8 cellular contexts compared by ENCODE assay signal in the genomic region with DNA sequence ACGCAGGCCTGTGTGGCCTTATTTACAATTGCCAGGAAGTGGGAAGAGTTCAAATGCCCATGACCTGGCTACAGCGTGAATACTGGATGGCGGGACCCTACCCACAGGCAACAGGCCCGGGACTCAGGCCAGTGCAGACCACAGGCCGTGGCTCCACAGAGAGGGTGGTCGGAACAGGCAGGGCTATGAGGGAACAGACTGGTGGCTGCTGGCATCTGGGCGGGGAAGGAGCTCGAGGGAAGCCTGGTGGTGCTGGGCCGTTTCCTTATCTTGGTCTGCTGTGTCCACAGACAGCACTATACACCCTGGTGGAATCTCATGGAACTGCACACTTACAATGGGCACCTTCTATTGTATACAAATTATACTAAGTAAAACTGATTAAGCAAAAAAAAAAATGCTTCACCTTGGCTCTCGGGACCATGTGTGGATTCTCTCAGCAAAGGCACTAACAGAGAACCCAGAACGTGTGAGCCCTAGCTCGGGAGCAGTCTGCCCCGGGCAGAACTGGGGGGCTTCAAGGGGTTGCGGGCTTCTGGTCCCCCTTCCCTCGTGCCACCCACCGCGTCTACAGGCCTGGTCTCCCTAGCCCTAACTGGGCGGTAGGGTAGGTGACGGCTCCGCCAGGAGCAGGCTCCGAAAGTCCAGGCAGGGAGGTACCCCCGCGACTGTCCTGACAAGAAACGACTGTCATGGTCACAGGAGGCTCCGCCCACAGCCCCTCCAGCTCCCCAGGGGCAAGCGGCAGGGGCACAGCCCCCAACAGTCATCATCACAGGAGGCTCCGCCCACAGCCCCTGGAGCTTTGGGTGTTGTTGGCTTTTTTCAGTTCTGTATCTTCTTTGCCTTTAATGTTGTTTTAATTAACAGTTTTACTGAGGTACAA. TPM values are rescaled to one million over a fixed set of nuclear protein-coding genes. Genes with fewer than 3 reads are reported as not detected.
A peak's percentile ranks its signal among the peaks of the same experiment; 100 is the strongest.
DNase-seq lines count a peak whose midpoint lies in the region; ATAC-seq, FAIRE-seq and TF ChIP-seq lines count a peak whose summit lies in the region.

No MANE protein-coding gene starts in this region.

- CTCF ChIA-PET in A549 (lab: Yijun Ruan, JAX): interaction anchor here (0.5 to 13.7 kb wide), 36 partner anchors 10 to 975 kb away, joined by 3 to 175 read pairs (median 4); a partner anchor contains a TSS
- CTCF ChIA-PET in activated CD8-positive, alpha-beta T cell treated with anti-CD3 and anti-CD28 coated beads for 36 hours (lab: Charles Lee): interaction anchor here (1.0 kb wide), 1 partner anchor 56 kb away, joined by 3 read pairs; no protein-coding TSS in a partner anchor

- H3K27me3 ChIP-seq in prostate gland (replicated peaks; ENCODE audit: insufficient read depth): no peaks in the 10 kb centered on the region

- no peak for TF ChIP-seq EP300 in A549 (IDR thresholded peaks at IDR 0.05)

- TF ChIP-seq POLR2A in A549 (IDR thresholded peaks at IDR 0.05; ENCODE audit: low read length) (no peak), prostate gland (IDR thresholded peaks at IDR 0.05) (no peak)

- POLR2A ChIA-PET in A549 (lab: Yijun Ruan, JAX): interaction anchor here (0.6 kb wide), 1 partner anchor 24 kb away, joined by 3 read pairs; no protein-coding TSS in a partner anchor
- POLR2A ChIA-PET in activated CD8-positive, alpha-beta T cell treated with anti-CD3 and anti-CD28 coated beads for 36 hours (lab: Charles Lee): interaction anchor here (1.0 to 1.5 kb wide), 2 partner anchors 10 to 12 kb away, joined by 4 to 5 read pairs; no protein-coding TSS in a partner anchor

- no peaks in the 10 kb centered on the region for H3K4me1 ChIP-seq in A549
- H3K4me1 ChIP-seq in prostate gland (replicated peaks): no peaks in the 10 kb centered on the region

- H3K9me3 Mint-ChIP-seq in activated CD8-positive, alpha-beta T cell treated with anti-CD3 and anti-CD28 coated beads for 36 hours: no peaks in the 10 kb centered on the region
- peaks cover 2% of the 10 kb centered on the region for H3K9me3 Mint-ChIP-seq in glutamatergic neuron (ENCODE audit: unreplicated experiment)

- H3K4me3 Mint-ChIP-seq in activated CD8-positive, alpha-beta T cell treated with anti-CD3 and anti-CD28 coated beads for 36 hours: no peak overlapping the region
- no peak overlapping the region for H3K4me3 Mint-ChIP-seq in glutamatergic neuron (ENCODE audit: unreplicated experiment)

- no peaks in the 10 kb centered on the region for H3K36me3 ChIP-seq in prostate gland

- H3K4me3 ChIP-seq in A549 (no peak overlapping the region), prostate gland (no peak overlapping the region)

- DNase-seq in A549 (ENCODE audit: low read depth in 1 of 2, low spot score in 1 of 2) (peak; percentile 81 to 92), ELR (ENCODE audit: low read depth) (peak; percentile 83), NCI-H146 (lab: John Stamatoyannopoulos, UW) (peak; percentile 11), glutamatergic neuron (peak; percentile 63), prostate gland (ENCODE audit: low spot score) (peak; percentile 66)
- DNase-seq in activated CD8-positive, alpha-beta T cell treated with anti-CD3 and anti-CD28 coated beads for 36 hours: peak; percentile 43

- intact Hi-C loops in activated CD8-positive, alpha-beta T cell treated with anti-CD3 and anti-CD28 coated beads for 36 hours (cut with micrococcal nuclease): no loop called here
- intact Hi-C loops in prostate gland (cut with DNase I): no loop called here

- peak; percentile 38 to 49; a peak in 3 of 5 replicates for TF ChIP-seq RAD21 in A549 (conservative IDR thresholded peaks at IDR 0.05 in 1 of 2, IDR thresholded peaks at IDR 0.05 in 1 of 2)

- H3K4me1 Mint-ChIP-seq in activated CD8-positive, alpha-beta T cell treated with anti-CD3 and anti-CD28 coated beads for 36 hours (ENCODE audit: low read depth): no peaks in the 10 kb centered on the region
- peaks cover 3% of the 10 kb centered on the region for H3K4me1 Mint-ChIP-seq in glutamatergic neuron (ENCODE audit: low read depth, unreplicated experiment)

- peak; percentile 88 for FAIRE-seq in A549 (lab: Jason Lieb, UNC)

- no peak overlapping the region for H3K27ac Mint-ChIP-seq in activated CD8-positive, alpha-beta T cell treated with anti-CD3 and anti-CD28 coated beads for 36 hours
- H3K27ac Mint-ChIP-seq in glutamatergic neuron (ENCODE audit: unreplicated experiment): no peak overlapping the region

- H3K9me3 ChIP-seq in A549 (no peaks in the 10 kb centered on the region), prostate gland (no peaks in the 10 kb centered on the region)

- H3K27ac ChIP-seq in A549 (peak overlapping the region in 1 of 2 experiments; percentile 66; a peak in 2 of 6 replicates), prostate gland (no peak overlapping the region)

- ATAC-seq in A549 (peak; percentile 86 to 96), GM21526 (IDR thresholded peaks at IDR 0.05; ENCODE audit: low FRiP score, unreplicated experiment) (no peak), HG03108 (IDR thresholded peaks at IDR 0.05; ENCODE audit: unreplicated experiment) (no peak)
- peak; percentile 86 for ATAC-seq in activated CD8-positive, alpha-beta T cell treated with anti-CD3 and anti-CD28 coated beads for 36 hours

- no peaks in the 10 kb centered on the region for H3K27me3 Mint-ChIP-seq in activated CD8-positive, alpha-beta T cell treated with anti-CD3 and anti-CD28 coated beads for 36 hours
- H3K27me3 Mint-ChIP-seq in glutamatergic neuron (ENCODE audit: unreplicated experiment): peaks cover 4% of the 10 kb centered on the region

- TF ChIP-seq CTCF in A549 (IDR thresholded peaks at IDR 0.05) (peak; percentile 46), glutamatergic neuron (IDR thresholded peaks at IDR 0.05; ENCODE audit: partially characterized antibody, unreplicated experiment) (peak; percentile 81), prostate gland (IDR thresholded peaks at IDR 0.05) (peak; percentile 34 to 71 (median 60))
- TF ChIP-seq CTCF in activated CD8-positive, alpha-beta T cell treated with anti-CD3 and anti-CD28 coated beads for 36 hours (IDR thresholded peaks at IDR 0.05): peak; percentile 43

- no peak overlapping the region for H3K4me2 ChIP-seq in A549

- no peaks in the 10 kb centered on the region for H3K36me3 Mint-ChIP-seq in activated CD8-positive, alpha-beta T cell treated with anti-CD3 and anti-CD28 coated beads for 36 hours (ENCODE audit: low read depth)
- H3K36me3 Mint-ChIP-seq in glutamatergic neuron (ENCODE audit: unreplicated experiment): no peaks in the 10 kb centered on the region

- 65% methylated on average over 27 of the region's 27 CpGs for WGBS in A549 (ENCODE audit: missing lambda C conversion rate)
- WGBS in prostate gland: 71% methylated on average over 26 of the region's 27 CpGs

TF ChIP-seq in A549, 52 proteins besides CTCF, POLR2A, EP300 and RAD21 (continues in another document):
- TF ChIP-seq ZSCAN20 (CRISPR knock-in tag; IDR thresholded peaks at IDR 0.05) (no peak), CBX8 (IDR thresholded peaks at IDR 0.05) (no peak)

RNA-seq across cellular contexts. Expression of a gene that starts 21.8 kb away (rescaled TPM):
- 2.6 and 3.3 TPM in 2 replicates for polyA plus RNA-seq in A549 (2011; rRNA removed)
- polyA plus RNA-seq in A549 (2012; cell fraction: cytosol; rRNA removed): 15.6 and 18.3 TPM in 2 replicates
- polyA plus RNA-seq in A549 (2012; cell fraction: nucleus; rRNA removed): 39.7 and 52.0 TPM in 2 replicates
- 10.3 to 11.5 TPM (median 10.5 TPM) in 3 replicates for polyA plus RNA-seq in A549 (2017; fragmentation: RNase III; extraction: RNeasy Plus Mini Kit Qiagen cat#74134 plus additional on column Dnase treatment)
- polyA minus RNA-seq in A549 (2011; rRNA and poly(A)+ RNA removed): 0.54 and 3.8 TPM in 2 replicates
- 10 to 100 TPM in 1 of 2 experiments, 1 to 10 TPM in 1; 7.9 to 10.9 TPM for total RNA-seq in activated CD8-positive, alpha-beta T cell treated with anti-CD3 and anti-CD28 coated beads for 36 hours
- 35.1 TPM for total RNA-seq in glutamatergic neuron (ENCODE audit: unreplicated experiment)
- total RNA-seq in prostate gland: 10 to 100 TPM in 1 of 2 donors, 1 to 10 TPM in 1; 7.1 to 24.0 TPM

RNA-seq across cellular contexts. Expression of a gene that starts 34.9 kb away (rescaled TPM):
- polyA plus RNA-seq in A549 (2011; rRNA removed): 0.17 and 0.26 TPM in 2 replicates
- polyA plus RNA-seq in A549 (2012; cell fraction: cytosol; rRNA removed): 0.44 and 0.57 TPM in 2 replicates
- polyA plus RNA-seq in A549 (2012; cell fraction: nucleus; rRNA removed): 1.3 and 1.6 TPM in 2 replicates
- polyA plus RNA-seq in A549 (2017; fragmentation: RNase III; extraction: RNeasy Plus Mini Kit Qiagen cat#74134 plus additional on column Dnase treatment): 0.37 to 0.51 TPM (median 0.39 TPM) in 3 replicates
- 0.25 and 0.73 TPM in 2 replicates for polyA minus RNA-seq in A549 (2011; rRNA and poly(A)+ RNA removed)
- under 1 TPM; 0.63 to 0.98 TPM for total RNA-seq in activated CD8-positive, alpha-beta T cell treated with anti-CD3 and anti-CD28 coated beads for 36 hours
- 27.0 TPM for total RNA-seq in glutamatergic neuron (ENCODE audit: unreplicated experiment)
- 1 to 10 TPM; 5.2 to 6.6 TPM for total RNA-seq in prostate gland

RNA-seq across cellular contexts. Expression of a gene that starts 35.6 kb away (rescaled TPM):
- polyA plus RNA-seq in A549 (2011; rRNA removed): not detected in 2 replicates
- polyA plus RNA-seq in A549 (2012; cell fraction: cytosol; rRNA removed): not detected in 2 replicates
- not detected in 2 replicates for polyA plus RNA-seq in A549 (2012; cell fraction: nucleus; rRNA removed)
- polyA plus RNA-seq in A549 (2017; fragmentation: RNase III; extraction: RNeasy Plus Mini Kit Qiagen cat#74134 plus additional on column Dnase treatment): not detected in 3 replicates
- not detected in 2 replicates for polyA minus RNA-seq in A549 (2011; rRNA and poly(A)+ RNA removed)
- not detected for total RNA-seq in activated CD8-positive, alpha-beta T cell treated with anti-CD3 and anti-CD28 coated beads for 36 hours
- total RNA-seq in glutamatergic neuron (ENCODE audit: unreplicated experiment): 0.29 TPM
- total RNA-seq in prostate gland: not detected

RNA-seq across cellular contexts. Expression of a gene that starts 37.9 kb away (rescaled TPM):
- polyA plus RNA-seq in A549 (2011; rRNA removed) (12.5 TPM in 2 replicates), A549 (2017; fragmentation: RNase III; extraction: RNeasy Plus Mini Kit Qiagen cat#74134 plus additional on column Dnase treatment) (26.1 to 31.3 TPM (median 30.4 TPM) in 3 replicates)
- 29.0 and 39.6 TPM in 2 replicates for polyA plus RNA-seq in A549 (2012; cell fraction: cytosol; rRNA removed)
- polyA plus RNA-seq in A549 (2012; cell fraction: nucleus; rRNA removed): 220 and 367 TPM in 2 replicates
- 10.9 and 11.4 TPM in 2 replicates for polyA minus RNA-seq in A549 (2011; rRNA and poly(A)+ RNA removed)
- total RNA-seq in activated CD8-positive, alpha-beta T cell treated with anti-CD3 and anti-CD28 coated beads for 36 hours: 10 to 100 TPM; 28.2 to 32.2 TPM
- total RNA-seq in glutamatergic neuron (ENCODE audit: unreplicated experiment) (85.7 TPM), prostate gland (10 to 100 TPM; 35.6 to 81.5 TPM)

RNA-seq across cellular contexts. Expression of a gene that starts 38.2 kb away (rescaled TPM):
- polyA plus RNA-seq in A549 (2011; rRNA removed): 198 and 308 TPM in 2 replicates
- 178 and 226 TPM in 2 replicates for polyA plus RNA-seq in A549 (2012; cell fraction: cytosol; rRNA removed)
- polyA plus RNA-seq in A549 (2012; cell fraction: nucleus; rRNA removed): 66.7 and 81.5 TPM in 2 replicates
- 173 to 192 TPM (median 179 TPM) in 3 replicates for polyA plus RNA-seq in A549 (2017; fragmentation: RNase III; extraction: RNeasy Plus Mini Kit Qiagen cat#74134 plus additional on column Dnase treatment)
- polyA minus RNA-seq in A549 (2011; rRNA and poly(A)+ RNA removed): 24.9 and 39.2 TPM in 2 replicates
- 10 to 100 TPM; 72.3 to 75.4 TPM for total RNA-seq in activated CD8-positive, alpha-beta T cell treated with anti-CD3 and anti-CD28 coated beads for 36 hours
- 31.5 TPM for total RNA-seq in glutamatergic neuron (ENCODE audit: unreplicated experiment)
- 10 to 100 TPM; 27.4 to 43.1 TPM for total RNA-seq in prostate gland

Comparison
In these comparisons a context has a peak if more than half of its experiments do, and no peak if none do; other contexts are left out.
1. ATAC-seq: peak in A549 (2 of 2) and activated CD8-positive, alpha-beta T cell treated with anti-CD3 and anti-CD28 coated beads for 36 hours (single experiment); none in GM21526 (single experiment) and HG03108 (single experiment).
2. DNase-seq: peak in every context shown above with its lines; median percentile 86 in A549; 83 in ELR; 66 in prostate gland; 63 in glutamatergic neuron; 43 in activated CD8-positive, alpha-beta T cell treated with anti-CD3 and anti-CD28 coated beads for 36 hours; 11 in NCI-H146.
3. Peak in every context shown above with its lines, with median percentiles within 50 percentile points of each other: CTCF ChIP-seq.